In genomic region chr10:80413152-80413996, GRCh38 we compare ENCODE assay signal across 10 cellular contexts. TPM values are rescaled to one million over a fixed set of nuclear protein-coding genes. Genes with fewer than 3 reads are reported as not detected.
DNase-seq lines count a peak whose midpoint lies in the region; ATAC-seq and TF ChIP-seq lines count a peak whose summit lies in the region.
"Had no signal": no experiment of that assay in that cellular context is flagged by ENCODE, and none has a peak within 500 bp of the region (broad histone marks: within the 10 kb centered on the region; RNA-seq: fewer than 3 reads in every experiment).

No MANE protein-coding gene starts in this region.

- peaks cover 5% of the 10 kb centered on the region for H3K36me3 Mint-ChIP-seq in progenitor cell of endocrine pancreas (ENCODE audit: insufficient read depth)

- no peaks in the 10 kb centered on the region for H3K27me3 Mint-ChIP-seq in progenitor cell of endocrine pancreas

- WGBS in esophagus, 2 donors: 39 to 56% methylated on average over 13 of the region's 13 CpGs

- H3K27me3 ChIP-seq in esophagus (ENCODE audit: control insufficient read depth in 1 of 2, insufficient read depth in 2 of 2, low read length in 2 of 2): no peaks in the 10 kb centered on the region
- H3K27me3 ChIP-seq: ovary had no signal

- DNase-seq in DMS53 treated with DMSO at 0.1 percent for 48 hours (lab: John Stamatoyannopoulos, UW; ENCODE audit: unreplicated experiment) (peak; percentile 41), RWPE1 (ENCODE audit: low spot score) (peak; percentile 68), progenitor cell of endocrine pancreas (ENCODE audit: low spot score, unreplicated experiment) (no peak), OCI-LY7 (ENCODE audit: low spot score) (no peak), NCI-H1092 treated with DMSO at 0.1 percent for 48 hours (lab: John Stamatoyannopoulos, UW) (no peak)
- DNase-seq in activated CD4-positive, alpha-beta T cell treated with anti-CD3 and anti-CD28 coated beads for 1 hour: no peak
- DNase-seq: SHP77 treated with DMSO at 0.1 percent for 48 hours had no signal

- H3K4me3 ChIP-seq in esophagus (ENCODE audit: low read depth in 1 of 2, low read length in 2 of 2) (peak overlapping the region; percentile 12 to 29), OCI-LY7 (ENCODE audit: low read depth, low read length, poor library complexity, severe bottlenecking) (no peak overlapping the region)
- H3K4me3 ChIP-seq: ovary had no signal

- CTCF ChIA-PET in RWPE1 (lab: Yijun Ruan, JAX): interaction anchor here (0.5 to 1.0 kb wide), 4 partner anchors 13 to 1230 kb away, joined by 3 to 4 read pairs (median 4); no protein-coding TSS in a partner anchor
- CTCF ChIA-PET in OCI-LY7 (lab: Charles Lee; ENCODE audit: unreplicated experiment): no interaction called here

- peak overlapping the region; percentile 36 for H3K27ac Mint-ChIP-seq in progenitor cell of endocrine pancreas

- no peak overlapping the region for H2AFZ ChIP-seq in OCI-LY7 (ENCODE audit: low read length)

- H3K27ac ChIP-seq in RWPE1: peak overlapping the region; percentile 75
- H3K27ac ChIP-seq in esophagus (ENCODE audit: low read depth in 2 of 2, low read length in 1 of 2): peak overlapping the region; percentile 78 to 89
- H3K27ac ChIP-seq in OCI-LY7 (ENCODE audit: low read depth, low read length, poor library complexity, severe bottlenecking): no peak overlapping the region

- H3K9me3 Mint-ChIP-seq in progenitor cell of endocrine pancreas (ENCODE audit: low read depth): no peaks in the 10 kb centered on the region

- H3K9me3 ChIP-seq in esophagus (ENCODE audit: control insufficient read depth in 2 of 2, insufficient read depth in 1 of 2, low read depth in 1 of 2, low read length in 1 of 2) (no peaks in the 10 kb centered on the region), OCI-LY7 (ENCODE audit: low read length) (no peaks in the 10 kb centered on the region)
- H3K9me3 ChIP-seq: ovary had no signal

- POLR2A ChIA-PET in RWPE1 (lab: Yijun Ruan, JAX; ENCODE audit: low non-redundant PET): no interaction called here
- POLR2A ChIA-PET in OCI-LY7 (lab: Charles Lee): no interaction called here

- H3K4me1 ChIP-seq in esophagus (ENCODE audit: control insufficient read depth in 2 of 2, insufficient read depth in 2 of 2, low read length in 1 of 2): peaks cover 14 to 20% of the 10 kb centered on the region in 2 donors
- no peaks in the 10 kb centered on the region for H3K4me1 ChIP-seq in OCI-LY7 (ENCODE audit: insufficient read depth, low read length, poor library complexity, severe bottlenecking)

- no peak for TF ChIP-seq CTCF in RWPE1 (conservative IDR thresholded peaks at IDR 0.05; ENCODE audit: low read depth)
- TF ChIP-seq CTCF in progenitor cell of endocrine pancreas (IDR thresholded peaks at IDR 0.05; ENCODE audit: unreplicated experiment): no peak
- no peak for TF ChIP-seq CTCF in OCI-LY7 (conservative IDR thresholded peaks at IDR 0.05; ENCODE audit: low read length)

- no peaks in the 10 kb centered on the region for H4K20me1 ChIP-seq in OCI-LY7 (ENCODE audit: insufficient read depth, low read length)

- no TSS peak for BruUV-seq in OCI-LY7 (replicated peaks; lab: Mats Ljungman, UMichigan)

- peak overlapping the region; percentile 29 for H3K4me3 Mint-ChIP-seq in progenitor cell of endocrine pancreas (ENCODE audit: low read depth)

- no peak for ATAC-seq in HG02981 (IDR thresholded peaks at IDR 0.05; ENCODE audit: unreplicated experiment)

- intact Hi-C loops in OCI-LY7 (cut with micrococcal nuclease; ENCODE audit: unreplicated experiment): no loop called here

- H3K4me2 ChIP-seq in OCI-LY7 (ENCODE audit: low read length): no peak overlapping the region

- no peaks in the 10 kb centered on the region for H3K9me2 ChIP-seq in OCI-LY7 (ENCODE audit: insufficient read depth, low read length)

- H3K4me1 Mint-ChIP-seq in progenitor cell of endocrine pancreas (ENCODE audit: low read depth): peaks cover 81% of the 10 kb centered on the region

- H3K36me3 ChIP-seq in esophagus (ENCODE audit: control insufficient read depth in 2 of 2, insufficient read depth in 2 of 2, low read length in 1 of 2) (no peaks in the 10 kb centered on the region), OCI-LY7 (ENCODE audit: insufficient read depth, low read length) (no peaks in the 10 kb centered on the region)
- H3K36me3 ChIP-seq: ovary had no signal

- H3K79me2 ChIP-seq in OCI-LY7 (ENCODE audit: insufficient read depth, low read depth, low read length): no peaks in the 10 kb centered on the region

RNA-seq across cellular contexts. Expression of gene PRXL2A, which starts 5.0 kb away (rescaled TPM):
- polyA plus RNA-seq in esophagus: 10 to 100 TPM; 47.3 to 87.9 TPM
- total RNA-seq in progenitor cell of endocrine pancreas (132 and 137 TPM in 2 replicates), OCI-LY7 (2022) (not detected in 2 replicates)
- not detected in 2 replicates for total RNA-seq in OCI-LY7 (2014; rRNA removed; shearing (Covaris generic))

RNA-seq across cellular contexts. Expression of gene TSPAN14, which starts 40.7 kb away (rescaled TPM):
- 10 to 100 TPM; 50.6 to 63.2 TPM for polyA plus RNA-seq in esophagus
- total RNA-seq in progenitor cell of endocrine pancreas (126 TPM in 2 replicates), OCI-LY7 (2022) (33.4 and 33.6 TPM in 2 replicates)
- 15.5 and 17.0 TPM in 2 replicates for total RNA-seq in OCI-LY7 (2014; rRNA removed; shearing (Covaris generic))

RNA-seq across cellular contexts. Expression of gene DYDC2, which starts 56.8 kb away (rescaled TPM):
- polyA plus RNA-seq in esophagus: under 1 TPM; 0.34 to 0.77 TPM
- 1.4 and 1.8 TPM in 2 replicates for total RNA-seq in progenitor cell of endocrine pancreas
- not detected in 2 replicates for total RNA-seq in OCI-LY7 (2014; rRNA removed; shearing (Covaris generic))
- total RNA-seq in OCI-LY7 (2022): not detected in 2 replicates

RNA-seq across cellular contexts. Expression of gene DYDC1, which starts 56.8 kb away (rescaled TPM):
- not detected for polyA plus RNA-seq in esophagus
- not detected in 2 replicates for total RNA-seq in progenitor cell of endocrine pancreas
- total RNA-seq in OCI-LY7 (2014; rRNA removed; shearing (Covaris generic)): not detected in 2 replicates
- not detected in 2 replicates for total RNA-seq in OCI-LY7 (2022)
- polyA plus RNA-seq: ovary had no signal

Comparison
In these comparisons a context has a peak if more than half of its experiments do, and no peak if none do; other contexts are left out.
1. DNase-seq: peak in DMS53 treated with DMSO at 0.1 percent for 48 hours (single experiment) and RWPE1 (single experiment); none in progenitor cell of endocrine pancreas (single experiment), OCI-LY7 (single experiment), activated CD4-positive, alpha-beta T cell treated with anti-CD3 and anti-CD28 coated beads for 1 hour (single experiment) and NCI-H1092 treated with DMSO at 0.1 percent for 48 hours (single experiment).
2. RNA of gene PRXL2A, which starts 5.0 kb away (total RNA-seq): 132 to 137 TPM in progenitor cell of endocrine pancreas; not detected in OCI-LY7; every median in the first group is over 100 times any median in the second.